18 cellular contexts compared by ENCODE assay signal in genomic region chr11:15985127-15985862, GRCh38.
DNase-seq lines count a peak whose midpoint lies in the region; ATAC-seq and TF ChIP-seq lines count a peak whose summit lies in the region.
"Had no signal": no experiment of that assay in that cellular context is flagged by ENCODE, and none has a peak within 500 bp of the region (broad histone marks: within the 10 kb centered on the region; RNA-seq: fewer than 3 reads in every experiment).

No MANE protein-coding gene starts in this region.

- WGBS in lung, 2 donors: 42 to 68% methylated on average over 1 of the region's 1 CpG

- H3K4me3 ChIP-seq in SJSA1 (no peak overlapping the region), astrocyte of the spinal cord (ENCODE audit: low read depth, low read length) (no peak overlapping the region), lung (no peak overlapping the region), PC-9 (no peak overlapping the region)
- H3K4me3 ChIP-seq: BLaER1 had no signal

- H3K36me3 ChIP-seq in SJSA1: no peaks in the 10 kb centered on the region
- H3K36me3 ChIP-seq in lung (ENCODE audit: control insufficient read depth in 2 of 2, insufficient read depth in 2 of 2, low read length in 2 of 2): peaks cover 0 to 15% of the 10 kb centered on the region in 2 donors
- H3K36me3 ChIP-seq in PC-9 (ENCODE audit: low read depth): no peaks in the 10 kb centered on the region
- H3K36me3 ChIP-seq: BLaER1 had no signal

- POLR2A ChIA-PET in PC-9 (lab: Charles Lee; ENCODE audit: unreplicated experiment) (no interaction called here), HEK293T (lab: Yijun Ruan, JAX) (no interaction called here)

- intact Hi-C loops in PC-9 (cut with micrococcal nuclease; ENCODE audit: unreplicated experiment): no loop called here

- H3F3A ChIP-seq in PC-9 (ENCODE audit: insufficient read depth, low read depth): no peaks in the 10 kb centered on the region

- H3K4me2 ChIP-seq in PC-9: no peak overlapping the region
- H3K4me2 ChIP-seq: BLaER1 had no signal

- DNase-seq in SJSA1 (ENCODE audit: low read depth in 1 of 2, low spot score in 2 of 2) (peak in 1 of 2 experiments; percentile 97), astrocyte of the spinal cord (ENCODE audit: low read depth, low spot score) (peak; percentile 68), lung (ENCODE audit: low spot score) (peak; percentile 49), PC-9 (no peak), HEK293T (ENCODE audit: extremely low spot score) (no peak), OCI-M1 (lab: John Stamatoyannopoulos, UW) (no peak)
- DNase-seq: CD8-positive, alpha-beta memory T cell; HCEC 1CT; MV-4-11; NCI-H1436 treated with DMSO at 0.1 percent for 48 hours; NCI-H2081 treated with DMSO at 0.1 percent for 48 hours; NCI-H226; NCI-H526 treated with DMSO at 0.1 percent for 48 hours; NK-92 treated with Interleukin-12 subunit alpha and Interleukin-12 subunit beta, amount 100 ng/mL, for 24 hours; PC-3 had no signal

- H3K9me3 ChIP-seq in SJSA1 (replicated peaks): no peaks in the 10 kb centered on the region
- H3K9me3 ChIP-seq in lung (ENCODE audit: control insufficient read depth in 2 of 2, insufficient read depth in 1 of 2, low read length in 1 of 2): no peaks in the 10 kb centered on the region
- no peaks in the 10 kb centered on the region for H3K9me3 ChIP-seq in PC-9 (ENCODE audit: insufficient read depth, low read depth)
- H3K9me3 ChIP-seq: BLaER1 had no signal

- no peaks in the 10 kb centered on the region for H3K9me2 ChIP-seq in PC-9 (ENCODE audit: insufficient read depth)

- no peaks in the 10 kb centered on the region for H4K20me1 ChIP-seq in PC-9 (ENCODE audit: insufficient read depth)
- H4K20me1 ChIP-seq: BLaER1 had no signal

- ATAC-seq in lung (ENCODE audit: insufficient read depth, low FRiP score): peak; percentile 83
- no peak for ATAC-seq in GM18909 (IDR thresholded peaks at IDR 0.05; ENCODE audit: poor library complexity, unreplicated experiment)
- ATAC-seq: PC-3, SK-N-SH treated with all-trans-retinoic acid at 6 μM for 48 hours had no signal

- TF ChIP-seq CTCF in astrocyte of the spinal cord (IDR thresholded peaks at IDR 0.05; ENCODE audit: low read depth, low read length): no peak
- TF ChIP-seq CTCF in lung (IDR thresholded peaks at IDR 0.05; ENCODE audit: control extremely low read depth, extremely low read depth): no peak
- TF ChIP-seq CTCF in PC-9 (conservative IDR thresholded peaks at IDR 0.05): no peak

- H3K27ac ChIP-seq in SJSA1 (peak overlapping the region; percentile 19), lung (ENCODE audit: low read depth in 1 of 2, low read length in 1 of 2) (no peak overlapping the region), PC-9 (no peak overlapping the region)
- H3K27ac ChIP-seq: BLaER1 had no signal

- H3K4me1 ChIP-seq in SJSA1 (replicated peaks): peaks cover 29% of the 10 kb centered on the region
- peaks cover 0 to 1% of the 10 kb centered on the region in 2 donors for H3K4me1 ChIP-seq in lung (ENCODE audit: control insufficient read depth in 2 of 2, insufficient read depth in 2 of 2, low read length in 2 of 2)
- no peaks in the 10 kb centered on the region for H3K4me1 ChIP-seq in PC-9 (replicated peaks; ENCODE audit: insufficient read depth)
- H3K4me1 ChIP-seq: BLaER1 had no signal

- in situ Hi-C loops in astrocyte of the spinal cord (cut with HindIII; ENCODE audit: low sequenced_read_pairs): no loop called here

- BruUV-seq in PC-9 (replicated peaks; lab: Mats Ljungman, UMichigan): no TSS peak

- no peaks in the 10 kb centered on the region for H3K27me3 ChIP-seq in SJSA1 (replicated peaks)
- H3K27me3 ChIP-seq in lung (ENCODE audit: control insufficient read depth, insufficient read depth): no peaks in the 10 kb centered on the region
- H3K27me3 ChIP-seq in PC-9 (ENCODE audit: insufficient read depth, low read depth): no peaks in the 10 kb centered on the region
- H3K27me3 ChIP-seq: BLaER1 had no signal

- H3K79me2 ChIP-seq in PC-9 (ENCODE audit: low read depth): no peaks in the 10 kb centered on the region

- CTCF ChIA-PET in PC-9 (lab: Charles Lee): no interaction called here
- CTCF ChIA-PET in HEK293T (lab: Yijun Ruan, JAX): no interaction called here

- H2AFZ ChIP-seq in PC-9: no peak overlapping the region

TF ChIP-seq in HEK293T, 16 proteins besides CTCF, POLR2A, EP300 and RAD21:
- no peak for TF ChIP-seq NFRKB (IDR thresholded peaks at IDR 0.05)
- TF ChIP-seq ZNF384 (IDR thresholded peaks at IDR 0.05): no peak
- TF ChIP-seq FOXK2 (IDR thresholded peaks at IDR 0.05): no peak
- TF ChIP-seq ELF4 (IDR thresholded peaks at IDR 0.05): no peak
- TF ChIP-seq L3MBTL2 (conservative IDR thresholded peaks at IDR 0.05): no peak
- no peak for TF ChIP-seq PKNOX1 (IDR thresholded peaks at IDR 0.05)
- no peak for TF ChIP-seq TARDBP (IDR thresholded peaks at IDR 0.05)
- TF ChIP-seq ARNT (IDR thresholded peaks at IDR 0.05): no peak
- TF ChIP-seq SP1 (IDR thresholded peaks at IDR 0.05): no peak

Comparison
In these comparisons a context has a peak if more than half of its experiments do, and no peak if none do; other contexts are left out.
1. DNase-seq: peak in astrocyte of the spinal cord (single experiment) and lung (single experiment); none in PC-9 (0 of 2), HEK293T (single experiment) and OCI-M1 (single experiment).